Comparison of ENCODE assay signal across 8 cellular contexts in genomic region chr15:78177447-78177873, GRCh38. TPM values are rescaled to one million over a fixed set of nuclear protein-coding genes. Genes with fewer than 3 reads are reported as not detected.
DNase-seq lines count a peak whose midpoint lies in the region; ATAC-seq and TF ChIP-seq lines count a peak whose summit lies in the region.

No MANE protein-coding gene starts in this region.

- 18 to 19% methylated on average over 12 of the region's 12 CpGs for WGBS in GM23248 (ENCODE audit: low coverage in 1 of 2, low lambda C conversion rate in 2 of 2, missing lambda C conversion rate in 2 of 2), 2 experiments

- no peak overlapping the region for H3K27ac ChIP-seq in GM23248

- H3K4me3 Mint-ChIP-seq in memory B cell, result no peak overlapping the region

- H3K9me2 ChIP-seq in GM23248 (ENCODE audit: insufficient read depth), result no peaks in the 10 kb centered on the region

- ATAC-seq in memory B cell (ENCODE audit: low read depth), result peak; percentile 25
- ATAC-seq in HG02884 (IDR thresholded peaks at IDR 0.05; ENCODE audit: unreplicated experiment), result no peak

- no peaks in the 10 kb centered on the region for H3K4me1 ChIP-seq in GM23248 (ENCODE audit: insufficient read depth)

- DNase-seq in AG09319 (ENCODE audit: extremely low read depth, low read depth), result no peak
- peak; percentile 51 for DNase-seq in GM23248
- DNase-seq in SK-MEL-5 (ENCODE audit: low read depth, low spot score), result peak; percentile 70
- DNase-seq in dermis blood vessel endothelial cell, result peak; percentile 47
- DNase-seq in memory B cell (ENCODE audit: low spot score in 2 of 2), result peak in 1 of 2 donors; percentile 31
- no peak for DNase-seq in activated CD4-positive, CD25-positive, alpha-beta regulatory T cell treated with anti-CD3 and anti-CD28 coated beads, Interleukin-2, amount 50 U/mL, for 72 hours
- DNase-seq in G401 (ENCODE audit: low spot score), result no peak

- no peaks in the 10 kb centered on the region for H3K36me3 ChIP-seq in GM23248 (ENCODE audit: low read depth)

- H3K4me1 Mint-ChIP-seq in memory B cell, result peaks cover 28% of the 10 kb centered on the region

- no peaks in the 10 kb centered on the region for H3K9me3 Mint-ChIP-seq in memory B cell

- no peaks in the 10 kb centered on the region for H3K27me3 ChIP-seq in GM23248 (replicated peaks; ENCODE audit: insufficient read depth)

- in situ Hi-C loops in GM23248 (cut with MboI) (no loop called here), SK-MEL-5 (cut with HindIII; ENCODE audit: low pct_unique_long_range_greater_than_20kb, low sequenced_read_pairs) (no loop called here), G401 (cut with HindIII; ENCODE audit: low sequenced_read_pairs) (no loop called here)

- no peak overlapping the region for H3K4me3 ChIP-seq in GM23248

- H4K20me1 ChIP-seq in GM23248 (ENCODE audit: insufficient read depth), result no peaks in the 10 kb centered on the region

- no peaks in the 10 kb centered on the region for H3F3A ChIP-seq in GM23248 (ENCODE audit: insufficient read depth)

- peaks cover 2% of the 10 kb centered on the region for H3K36me3 Mint-ChIP-seq in memory B cell

- no peak overlapping the region for H3K4me2 ChIP-seq in GM23248 (ENCODE audit: unreplicated experiment)

- TF ChIP-seq CTCF in AG09319 (IDR thresholded peaks at IDR 0.05; ENCODE audit: low read depth, low read length), result peak; percentile 69

- H2AFZ ChIP-seq in GM23248, result no peak overlapping the region

- H3K79me2 ChIP-seq in GM23248 (ENCODE audit: insufficient read depth), result no peaks in the 10 kb centered on the region

- no peaks in the 10 kb centered on the region for H3K27me3 Mint-ChIP-seq in memory B cell

- H3K9ac ChIP-seq in GM23248, result no peak overlapping the region

- H3K9me3 ChIP-seq in GM23248 (ENCODE audit: low read depth), result no peaks in the 10 kb centered on the region

- H3K27ac Mint-ChIP-seq in memory B cell, result no peak overlapping the region

RNA-seq across cellular contexts. Expression of gene IDH3A, which starts 28.3 kb away (rescaled TPM):
- total RNA-seq in GM23248 (2014; rRNA removed; shearing (Covaris generic)), result 47.1 and 94.0 TPM in 2 replicates
- 50.3 and 56.9 TPM in 2 replicates for polyA plus RNA-seq in GM23248 (2016; fragmentation: Nextera tagmentation; extraction: Ambion mirVana)
- 71.7 and 76.1 TPM in 2 replicates for total RNA-seq in SK-MEL-5 (2014; rRNA removed; shearing (Covaris generic))
- 99.6 and 141 TPM in 2 replicates for polyA plus RNA-seq in SK-MEL-5 (2015; cell fraction: cytosol; rRNA removed)
- polyA plus RNA-seq in SK-MEL-5 (2015; cell fraction: nucleus; rRNA removed), result 120 and 129 TPM in 2 replicates
- 35.6 and 65.6 TPM in 2 replicates for total RNA-seq in dermis blood vessel endothelial cell
- 53.8 and 68.5 TPM in 2 replicates for total RNA-seq in G401 (2014; rRNA removed; shearing (Covaris generic))

RNA-seq across cellular contexts. Expression of gene CIB2, which starts 46.2 kb away (rescaled TPM):
- total RNA-seq in GM23248 (2014; rRNA removed; shearing (Covaris generic)), result 1.4 and 3.4 TPM in 2 replicates
- polyA plus RNA-seq in GM23248 (2016; fragmentation: Nextera tagmentation; extraction: Ambion mirVana), result 2.3 and 2.9 TPM in 2 replicates
- total RNA-seq in SK-MEL-5 (2014; rRNA removed; shearing (Covaris generic)), result 15.4 and 15.9 TPM in 2 replicates
- 25.8 and 28.6 TPM in 2 replicates for polyA plus RNA-seq in SK-MEL-5 (2015; cell fraction: cytosol; rRNA removed)
- polyA plus RNA-seq in SK-MEL-5 (2015; cell fraction: nucleus; rRNA removed), result 2.3 and 9.7 TPM in 2 replicates
- 1.5 and 2.5 TPM in 2 replicates for total RNA-seq in dermis blood vessel endothelial cell
- total RNA-seq in G401 (2014; rRNA removed; shearing (Covaris generic)), result 29.7 and 48.3 TPM in 2 replicates

RNA-seq across cellular contexts. Expression of gene ACSBG1, which starts 56.9 kb away (rescaled TPM):
- total RNA-seq in GM23248 (2014; rRNA removed; shearing (Covaris generic)), result not detected in 2 replicates
- 0.03 and 0.04 TPM in 2 replicates for polyA plus RNA-seq in GM23248 (2016; fragmentation: Nextera tagmentation; extraction: Ambion mirVana)
- 2.4 and 5.5 TPM in 2 replicates for total RNA-seq in SK-MEL-5 (2014; rRNA removed; shearing (Covaris generic))
- 0.17 and 0.24 TPM in 2 replicates for polyA plus RNA-seq in SK-MEL-5 (2015; cell fraction: cytosol; rRNA removed)
- polyA plus RNA-seq in SK-MEL-5 (2015; cell fraction: nucleus; rRNA removed), result 1.3 and 1.5 TPM in 2 replicates
- not detected in 2 replicates for total RNA-seq in dermis blood vessel endothelial cell
- total RNA-seq in G401 (2014; rRNA removed; shearing (Covaris generic)), result 9.9 and 17.3 TPM in 2 replicates

Comparison
In these comparisons a context has a peak if more than half of its experiments do, and no peak if none do; other contexts are left out.
1. DNase-seq: peak in GM23248 (single experiment), SK-MEL-5 (single experiment) and dermis blood vessel endothelial cell (single experiment); none in AG09319 (single experiment), activated CD4-positive, CD25-positive, alpha-beta regulatory T cell treated with anti-CD3 and anti-CD28 coated beads, Interleukin-2, amount 50 U/mL, for 72 hours (single experiment) and G401 (single experiment).